ENCODE assay signal across 9 cellular contexts in the genomic region with DNA sequence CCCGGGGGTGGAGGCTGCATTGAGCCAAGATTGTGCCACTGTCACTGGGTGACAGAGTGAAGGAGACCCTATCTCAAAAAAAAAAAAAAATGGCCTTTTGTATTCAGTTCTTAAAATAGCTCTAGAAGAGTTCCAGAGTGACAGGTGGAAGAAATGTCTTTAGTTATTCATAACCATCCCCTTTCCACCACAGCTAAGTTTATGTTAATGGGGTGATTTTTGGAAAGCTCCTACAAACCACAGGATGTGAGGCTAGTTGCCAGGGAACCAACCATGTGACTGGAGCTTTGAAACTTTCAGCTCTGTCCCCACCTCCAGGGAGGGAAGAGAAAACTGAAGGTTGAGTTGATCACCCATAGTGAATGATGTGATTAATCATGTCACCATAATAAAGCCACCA. TPM values are rescaled to one million over a fixed set of nuclear protein-coding genes. Genes with fewer than 3 reads are reported as not detected.
A peak's percentile ranks its signal among the peaks of the same experiment; 100 is the strongest.
DNase-seq lines count a peak whose midpoint lies in the region; ATAC-seq and TF ChIP-seq lines count a peak whose summit lies in the region.
"Had no signal": no experiment of that assay in that cellular context is flagged by ENCODE, and none has a peak within 500 bp of the region (broad histone marks: within the 10 kb centered on the region; RNA-seq: fewer than 3 reads in every experiment).

No MANE protein-coding gene starts in this region.

- intact Hi-C loops in CD8-positive, alpha-beta T cell (cut with DNase I, micrococcal nuclease): no loop called here

- H3K4me1 ChIP-seq in CD8-positive, alpha-beta T cell (ENCODE audit: insufficient read depth, low read length): peaks cover 13% of the 10 kb centered on the region

- H3K36me3 ChIP-seq in CD8-positive, alpha-beta T cell (ENCODE audit: insufficient read depth, low read length): peaks cover 9% of the 10 kb centered on the region

- ATAC-seq in CD8-positive, alpha-beta T cell: peak; percentile 72
- ATAC-seq in HG02798 (IDR thresholded peaks at IDR 0.05; ENCODE audit: poor library complexity, unreplicated experiment) (peak; percentile 51), memory B cell (ENCODE audit: low read depth) (peak; percentile 65), HG03469 (IDR thresholded peaks at IDR 0.05; ENCODE audit: unreplicated experiment) (no peak), GM19351 (IDR thresholded peaks at IDR 0.05; ENCODE audit: unreplicated experiment) (no peak)

- TF ChIP-seq CTCF in CD8-positive, alpha-beta T cell (IDR thresholded peaks at IDR 0.05): no peak

- H3K27ac ChIP-seq in CD8-positive, alpha-beta T cell (ENCODE audit: low read depth, low read length): no peak overlapping the region

- H3K4me1 Mint-ChIP-seq in CD8-positive, alpha-beta T cell (ENCODE audit: low read depth): peaks cover 17% of the 10 kb centered on the region
- peaks cover 5% of the 10 kb centered on the region for H3K4me1 Mint-ChIP-seq in memory B cell

- H3K36me3 Mint-ChIP-seq in CD8-positive, alpha-beta T cell: peaks cover 42% of the 10 kb centered on the region
- peaks cover 7% of the 10 kb centered on the region for H3K36me3 Mint-ChIP-seq in memory B cell

- DNase-seq in CD8-positive, alpha-beta T cell: peak in 3 of 7 experiments; percentile 28 to 49 (median 38)
- peak; percentile 70 for DNase-seq in activated CD4-positive, alpha-beta T cell treated with anti-CD3 and anti-CD28 coated beads for 48 hours
- DNase-seq in memory B cell (ENCODE audit: low spot score in 2 of 2) (no peak), COR-L47 (lab: John Stamatoyannopoulos, UW) (no peak), medulla oblongata (ENCODE audit: extremely low spot score) (no peak)
- DNase-seq: NCI-H2081 had no signal

- no peaks in the 10 kb centered on the region for H3K9me3 Mint-ChIP-seq in CD8-positive, alpha-beta T cell
- no peaks in the 10 kb centered on the region for H3K9me3 Mint-ChIP-seq in memory B cell

- no peaks in the 10 kb centered on the region for H3K27me3 Mint-ChIP-seq in CD8-positive, alpha-beta T cell (ENCODE audit: low read depth)
- H3K27me3 Mint-ChIP-seq in memory B cell: no peaks in the 10 kb centered on the region

- no peaks in the 10 kb centered on the region for H3K9me3 ChIP-seq in CD8-positive, alpha-beta T cell (ENCODE audit: low read length)

- CTCF ChIA-PET in CD8-positive, alpha-beta T cell (lab: Charles Lee): interaction anchor here (1.0 to 1.5 kb wide), 2 partner anchors 13 to 37 kb away, joined by 4 read pairs; no protein-coding TSS in a partner anchor

- POLR2A ChIA-PET in CD8-positive, alpha-beta T cell (lab: Charles Lee): interaction anchor here (0.6 to 0.8 kb wide), 2 partner anchors 10 to 68 kb away, joined by 3 read pairs; no protein-coding TSS in a partner anchor

- peak overlapping the region; percentile 27 for H3K27ac Mint-ChIP-seq in CD8-positive, alpha-beta T cell
- peak overlapping the region; percentile 35 for H3K27ac Mint-ChIP-seq in memory B cell

- no peaks in the 10 kb centered on the region for H3K27me3 ChIP-seq in CD8-positive, alpha-beta T cell (ENCODE audit: insufficient read depth, low read length)

- no peak overlapping the region for H3K4me3 Mint-ChIP-seq in CD8-positive, alpha-beta T cell
- no peak overlapping the region for H3K4me3 Mint-ChIP-seq in memory B cell

- no peak overlapping the region for H3K4me3 ChIP-seq in CD8-positive, alpha-beta T cell (ENCODE audit: low read depth, low read length)

RNA-seq across cellular contexts. Expression of a gene that starts 6.9 kb away (rescaled TPM):
- total RNA-seq in CD8-positive, alpha-beta T cell: 1 to 10 TPM; 5.1 to 7.0 TPM

RNA-seq across cellular contexts. Expression of a gene that starts 7.0 kb away (rescaled TPM):
- total RNA-seq in CD8-positive, alpha-beta T cell: 10 to 100 TPM; 61.0 to 67.0 TPM

RNA-seq across cellular contexts. Expression of a gene that starts 52.4 kb away (rescaled TPM):
- total RNA-seq in CD8-positive, alpha-beta T cell: 10 to 100 TPM; 17.8 to 18.2 TPM

Comparison
In these comparisons a context has a peak if more than half of its experiments do, and no peak if none do; other contexts are left out.
1. ATAC-seq: peak in CD8-positive, alpha-beta T cell (single experiment), HG02798 (single experiment) and memory B cell (single experiment); none in HG03469 (single experiment) and GM19351 (single experiment).